Comparison of ENCODE assay signal across 28 cellular contexts in genomic region chr5:178490935-178491632, GRCh38.
"Had no signal": no experiment of that assay in that cellular context is flagged by ENCODE, and none has a peak within 500 bp of the region (broad histone marks: within the 10 kb centered on the region; RNA-seq: fewer than 3 reads in every experiment).

No MANE protein-coding gene starts in this region.

- H3K27ac ChIP-seq: breast epithelium, heart left ventricle, lower lobe of right lung, sigmoid colon, stomach, thyroid gland had no signal

- H3K4me1 ChIP-seq: breast epithelium, lower lobe of right lung, sigmoid colon, stomach had no signal

- H3K9me3 Mint-ChIP-seq: activated CD4-positive, alpha-beta memory T cell treated with anti-CD3 and anti-CD28 coated beads, Interleukin-2, amount 10 ng/mL, durations not matched to agents 7 days and 5 days; activated CD4-positive, alpha-beta T cell treated with anti-CD3 and anti-CD28 coated beads, Interleukin-2, amount 10 ng/mL, durations not matched to agents 7 days and 5 days; activated T-cell treated with anti-CD3 and anti-CD28 coated beads, Interleukin-2, amount 50 U/mL, for 24 hours; natural killer cell had no signal

- ATAC-seq: esophagus mucosa; heart left ventricle; natural killer cell; stimulated activated memory B cell treated with anti-CD40 and anti-IgM and Interleukin-4, amounts not matched to agents 10 μg/mL and 1 μg/mL and 100 μg/mL, for 72 hours; T-helper 17 cell had no signal

- H3K27me3 Mint-ChIP-seq: activated CD4-positive, alpha-beta memory T cell treated with anti-CD3 and anti-CD28 coated beads, Interleukin-2, amount 10 ng/mL, durations not matched to agents 7 days and 5 days; activated CD4-positive, alpha-beta T cell treated with anti-CD3 and anti-CD28 coated beads, Interleukin-2, amount 10 ng/mL, durations not matched to agents 7 days and 5 days had no signal

- H3K4me3 Mint-ChIP-seq: activated CD4-positive, alpha-beta memory T cell treated with anti-CD3 and anti-CD28 coated beads, Interleukin-2, amount 10 ng/mL, durations not matched to agents 7 days and 5 days; activated CD4-positive, alpha-beta T cell treated with anti-CD3 and anti-CD28 coated beads, Interleukin-2, amount 10 ng/mL, durations not matched to agents 7 days and 5 days; activated T-cell treated with anti-CD3 and anti-CD28 coated beads, Interleukin-2, amount 50 U/mL, for 24 hours; endodermal cell; natural killer cell; stimulated activated memory B cell treated with anti-CD40 and anti-IgM and Interleukin-4, amounts not matched to agents 10 μg/mL and 1 μg/mL and 100 μg/mL, for 72 hours; T-helper 17 cell had no signal

- FAIRE-seq: small intestine had no signal

- H3K36me3 ChIP-seq: breast epithelium, heart left ventricle, lower lobe of right lung, sigmoid colon, stomach, thyroid gland had no signal

- H3K27me3 ChIP-seq: breast epithelium, heart left ventricle, sigmoid colon, thyroid gland had no signal

- DNase-seq: activated CD4-positive, alpha-beta memory T cell treated with anti-CD3 and anti-CD28 coated beads, Interleukin-2, amount 10 ng/mL, durations not matched to agents 7 days and 5 days; activated CD4-positive, alpha-beta T cell treated with anti-CD3 and anti-CD28 coated beads, Interleukin-2, amount 10 ng/mL, durations not matched to agents 7 days and 5 days; activated CD4-positive, CD25-positive, alpha-beta regulatory T cell treated with anti-CD3 and anti-CD28 coated beads, Interleukin-2, amount 50 U/mL, for 72 hours; activated CD8-positive, alpha-beta memory T cell treated with anti-CD3 and anti-CD28 coated beads, Interleukin-2, amount 50 U/mL, for 48 hours; activated gamma-delta T cell treated with Interleukin-2 at 50 U/mL for 16 hours; activated naive CD4-positive, alpha-beta T cell treated with anti-CD3 and anti-CD28 coated beads, Interleukin-2, amount 50 U/mL, for 16 hours; activated T-cell treated with anti-CD3 and anti-CD28 coated beads, Interleukin-2, amount 50 U/mL, for 24 hours; amygdala; central memory CD4-positive, alpha-beta T cell; endodermal cell; foreskin fibroblast; heart left ventricle; hypothalamus; lower lobe of right lung; mesenchymal stem cell; natural killer cell; sigmoid colon; small intestine; stimulated activated CD4-positive, alpha-beta T cell treated with anti-CD3 and anti-CD28 coated beads, Interleukin-4, amount 100 ng/mL, for 4 hours; stimulated activated CD8-positive, alpha-beta memory T cell treated with anti-CD3 and anti-CD28 coated beads, Interleukin-4, amount 100 ng/mL, for 48 hours; stomach; T-helper 17 cell; T1000; thyroid gland had no signal

- H3K4me3 ChIP-seq: breast epithelium, heart left ventricle, lower lobe of right lung, sigmoid colon, stomach, thyroid gland had no signal

- H3K4me1 Mint-ChIP-seq: activated CD4-positive, alpha-beta memory T cell treated with anti-CD3 and anti-CD28 coated beads, Interleukin-2, amount 10 ng/mL, durations not matched to agents 7 days and 5 days; activated CD4-positive, alpha-beta T cell treated with anti-CD3 and anti-CD28 coated beads, Interleukin-2, amount 10 ng/mL, durations not matched to agents 7 days and 5 days; natural killer cell; stimulated activated memory B cell treated with anti-CD40 and anti-IgM and Interleukin-4, amounts not matched to agents 10 μg/mL and 1 μg/mL and 100 μg/mL, for 72 hours had no signal

- H3K27ac Mint-ChIP-seq: activated CD4-positive, alpha-beta memory T cell treated with anti-CD3 and anti-CD28 coated beads, Interleukin-2, amount 10 ng/mL, durations not matched to agents 7 days and 5 days; activated CD4-positive, alpha-beta T cell treated with anti-CD3 and anti-CD28 coated beads, Interleukin-2, amount 10 ng/mL, durations not matched to agents 7 days and 5 days; activated T-cell treated with anti-CD3 and anti-CD28 coated beads, Interleukin-2, amount 50 U/mL, for 24 hours; endodermal cell; natural killer cell; progenitor cell of endocrine pancreas; stimulated activated memory B cell treated with anti-CD40 and anti-IgM and Interleukin-4, amounts not matched to agents 10 μg/mL and 1 μg/mL and 100 μg/mL, for 72 hours; T-helper 17 cell had no signal

- H3K36me3 Mint-ChIP-seq: natural killer cell; stimulated activated memory B cell treated with anti-CD40 and anti-IgM and Interleukin-4, amounts not matched to agents 10 μg/mL and 1 μg/mL and 100 μg/mL, for 72 hours had no signal

- H3K9me3 ChIP-seq: lower lobe of right lung, thyroid gland had no signal
